ENCODE assay signal across 8 cellular contexts in genomic region chr21:14215971-14216621, GRCh38. TPM values are rescaled to one million over a fixed set of nuclear protein-coding genes. Genes with fewer than 3 reads are reported as not detected.
A peak's percentile ranks its signal among the peaks of the same experiment; 100 is the strongest.
DNase-seq lines count a peak whose midpoint lies in the region; ATAC-seq and TF ChIP-seq lines count a peak whose summit lies in the region.

RBM11 (plus strand) TSS chr21:14216157; CDS start chr21:14216187, 30 bp downstream.

- TF ChIP-seq EP300 in tibial nerve (IDR thresholded peaks at IDR 0.05): peak in 1 of 2 donors; percentile 77

- intact Hi-C loops in heart right ventricle (cut with DNase I): no loop called here

- in situ Hi-C loops in Caki2 (cut with HindIII; ENCODE audit: low pct_unique_long_range_greater_than_20kb, low sequenced_read_pairs): no loop called here

- H3K4me1 ChIP-seq in heart right ventricle (peaks cover 0 to 8% (median 0%) of the 10 kb centered on the region in 9 donors), tibial nerve (peaks cover 0 to 13% (median 0%) of the 10 kb centered on the region in 4 donors)

- DNase-seq in Caki2 (ENCODE audit: low read depth) (peak; percentile 78), HuH-7 (ENCODE audit: low spot score) (peak; percentile 44), heart right ventricle (peak; percentile 29 to 54), pons (ENCODE audit: low spot score) (peak; percentile 69), tibial nerve (ENCODE audit: low spot score in 2 of 2) (peak; percentile 34 to 45)

- H3K9me3 Mint-ChIP-seq in activated naive CD8-positive, alpha-beta T cell (ENCODE audit: low read depth): no peaks in the 10 kb centered on the region

- no peaks in the 10 kb centered on the region for H3K27me3 Mint-ChIP-seq in activated naive CD8-positive, alpha-beta T cell

- H3K27ac Mint-ChIP-seq in activated naive CD8-positive, alpha-beta T cell: peak within 1 kb of the TSS; percentile 28

- H3K9me3 ChIP-seq in heart right ventricle (no peaks in the 10 kb centered on the region), tibial nerve (no peaks in the 10 kb centered on the region)

- peak within 1 kb of the TSS; percentile 90 for H3K4me3 Mint-ChIP-seq in activated naive CD8-positive, alpha-beta T cell

- ATAC-seq in GM21390 (IDR thresholded peaks at IDR 0.05; ENCODE audit: unreplicated experiment) (peak; percentile 95), SK-N-SH treated with all-trans-retinoic acid at 6 μM for 48 hours (peak; percentile 97), heart right ventricle (peak; percentile 68 to 99 (median 92))

- H3K36me3 ChIP-seq in heart right ventricle (no peaks in the 10 kb centered on the region), tibial nerve (no peaks in the 10 kb centered on the region)

- H3K4me1 Mint-ChIP-seq in activated naive CD8-positive, alpha-beta T cell (ENCODE audit: low read depth): peaks cover 9% of the 10 kb centered on the region

- peaks cover 0 to 34% (median 17%) of the 10 kb centered on the region in 7 donors for H3K27me3 ChIP-seq in heart right ventricle
- H3K27me3 ChIP-seq in tibial nerve: no peaks in the 10 kb centered on the region

- 1 to 2% methylated on average over 54 of the region's 54 CpGs for WGBS in heart right ventricle, 2 donors
- WGBS in tibial nerve, 2 donors: 0 to 1% methylated on average over 49 to 53 of the region's 54 CpGs

- H3K36me3 Mint-ChIP-seq in activated naive CD8-positive, alpha-beta T cell: no peaks in the 10 kb centered on the region

- TF ChIP-seq CTCF in heart right ventricle (IDR thresholded peaks at IDR 0.05): no peak
- no peak for TF ChIP-seq CTCF in tibial nerve (IDR thresholded peaks at IDR 0.05)

- H3K4me3 ChIP-seq in heart right ventricle (peak within 1 kb of the TSS in 9 of 10 donors; percentile 34 to 63 (median 57)), tibial nerve (peak within 1 kb of the TSS; percentile 52 to 76 (median 68))

- H3K27ac ChIP-seq in heart right ventricle: no peak within 1 kb of the TSS
- peak within 1 kb of the TSS in 3 of 4 donors; percentile 34 to 78 (median 73) for H3K27ac ChIP-seq in tibial nerve

- TF ChIP-seq POLR2A in tibial nerve (IDR thresholded peaks at IDR 0.05): peak; percentile 10 to 37

TF ChIP-seq in SK-N-SH treated with all-trans-retinoic acid at 6 μM for 48 hours, 23 proteins besides CTCF, POLR2A, EP300 and RAD21:
- TF ChIP-seq PATZ1 (CRISPR knock-in tag; IDR thresholded peaks at IDR 0.05; ENCODE audit: borderline replicate concordance) (no peak), TOX (CRISPR knock-in tag; IDR thresholded peaks at IDR 0.05; ENCODE audit: borderline replicate concordance) (no peak), CSDC2 (CRISPR knock-in tag; IDR thresholded peaks at IDR 0.05) (no peak), ARNTL (CRISPR knock-in tag; IDR thresholded peaks at IDR 0.05; ENCODE audit: borderline replicate concordance, low read depth) (no peak), OSR1 (CRISPR knock-in tag; IDR thresholded peaks at IDR 0.05) (no peak), ZNF70 (CRISPR knock-in tag; IDR thresholded peaks at IDR 0.05) (no peak), SNAI2 (CRISPR knock-in tag; IDR thresholded peaks at IDR 0.05) (no peak), ISL1 (CRISPR knock-in tag; IDR thresholded peaks at IDR 0.05) (no peak), ZFP30 (CRISPR knock-in tag; IDR thresholded peaks at IDR 0.05) (no peak), CSRNP3 (CRISPR knock-in tag; IDR thresholded peaks at IDR 0.05) (no peak), RARB (CRISPR knock-in tag; IDR thresholded peaks at IDR 0.05) (no peak), ZC3H10 (CRISPR knock-in tag; IDR thresholded peaks at IDR 0.05) (no peak), BACH2 (CRISPR knock-in tag; IDR thresholded peaks at IDR 0.05; ENCODE audit: borderline replicate concordance) (no peak), CREB5 (CRISPR knock-in tag; IDR thresholded peaks at IDR 0.05; ENCODE audit: low read depth) (no peak), ZNF8 (CRISPR knock-in tag; IDR thresholded peaks at IDR 0.05) (no peak), ZNF565 (CRISPR knock-in tag; conservative IDR thresholded peaks at IDR 0.05; ENCODE audit: low read depth) (no peak)

RNA-seq across cellular contexts. Expression of gene RBM11, which starts in this region (rescaled TPM):
- 2.8 and 10.4 TPM in 2 replicates for total RNA-seq in Caki2 (2014; rRNA removed; shearing (Covaris generic); ENCODE audit: low replicate concordance)
- 1 to 10 TPM in 1 of 10 donors, under 1 TPM in 7, not detected in 2; 0.21 to 1.1 (median 0.43) TPM for total RNA-seq in heart right ventricle
- under 1 TPM in 1 of 2 donors, not detected in 1; 0.73 TPM for polyA plus RNA-seq in heart right ventricle
- 10 to 100 TPM in 3 of 4 donors, 1 to 10 TPM in 1; 8.8 to 28.5 (median 13.0) TPM for total RNA-seq in tibial nerve

Comparison
In these comparisons a context has a peak if more than half of its experiments do, and no peak if none do; other contexts are left out.
1. H3K27ac ChIP-seq: peak in tibial nerve (3 of 4); none in heart right ventricle (0 of 10).
2. Peak in every context shown above with its lines, with median percentiles within 50 percentile points of each other: DNase-seq and ATAC-seq.